16 cellular contexts compared by ENCODE assay signal in the genomic region with DNA sequence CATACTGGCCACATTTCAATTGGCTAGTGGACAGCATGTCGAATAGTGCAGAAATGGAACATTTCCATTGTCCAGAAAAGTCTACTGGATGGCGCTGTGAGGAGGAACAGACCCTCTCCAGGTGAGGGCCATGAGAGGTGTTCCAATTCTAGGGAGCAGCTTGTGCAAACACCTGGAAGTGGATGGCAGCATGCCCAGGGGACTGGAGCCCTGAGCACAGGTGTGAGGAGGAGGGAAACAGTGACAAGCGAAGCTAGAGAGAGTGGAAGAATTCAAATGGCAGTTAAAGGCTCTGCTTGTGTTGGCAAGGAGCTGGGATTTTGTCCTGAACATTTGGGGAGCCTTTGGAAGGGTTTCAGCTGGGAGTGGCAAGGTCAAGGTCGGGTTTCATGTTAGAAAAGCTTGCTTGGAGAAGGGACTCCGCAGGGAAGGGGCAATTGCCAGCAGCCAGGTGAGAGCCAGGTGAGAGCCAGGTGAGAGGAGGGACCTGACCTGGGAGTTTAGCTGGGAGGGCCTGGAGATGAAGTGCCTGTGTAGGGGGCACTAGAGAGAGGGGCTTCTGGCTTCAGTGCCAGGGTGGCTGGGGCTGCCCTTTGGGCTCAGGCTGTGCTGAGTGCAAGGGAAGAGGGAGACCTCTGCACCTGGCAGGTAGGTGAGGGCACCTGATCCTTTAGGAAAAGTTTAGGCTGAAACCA.
A peak's percentile ranks its signal among the peaks of the same experiment; 100 is the strongest.
DNase-seq lines count a peak whose midpoint lies in the region; ATAC-seq and TF ChIP-seq lines count a peak whose summit lies in the region.
"Had no signal": no experiment of that assay in that cellular context is flagged by ENCODE, and none has a peak within 500 bp of the region (broad histone marks: within the 10 kb centered on the region; RNA-seq: fewer than 3 reads in every experiment).

No MANE protein-coding gene starts in this region.

- H3K27ac ChIP-seq in temporal lobe (ENCODE audit: low read depth, low read length) (peak overlapping the region; percentile 74), coronary artery (no peak overlapping the region)
- H3K27ac ChIP-seq: gastrocnemius medialis had no signal

- H3K4me3 ChIP-seq in coronary artery = no peak overlapping the region
- H3K4me3 ChIP-seq: gastrocnemius medialis had no signal

- H3K4me1 Mint-ChIP-seq in endothelial cell (ENCODE audit: unreplicated experiment) = peaks cover 32% of the 10 kb centered on the region
- H3K4me1 Mint-ChIP-seq in stimulated activated naive CD8-positive, alpha-beta T cell treated with anti-CD3 and anti-CD28 coated beads, Interleukin-15, amount 100 ng/mL, for 72 hours = peaks cover 16% of the 10 kb centered on the region
- peaks cover 5% of the 10 kb centered on the region for H3K4me1 Mint-ChIP-seq in activated T-helper 2 cell treated with anti-CD3 and anti-CD28 coated beads, Interferon-gamma antibody, Interleukin-2, Interleukin-4, amounts not matched to agents 10 μg/mL and 5 μg/mL and 100 μg/mL, durations not matched to agents 14 hours and 24 hours and 36 hours (ENCODE audit: low read depth)

- peak; percentile 39 to 68 (median 40) for DNase-seq in NCI-H1417 (lab: John Stamatoyannopoulos, UW)
- no peak for DNase-seq in NCI-H1417 treated with DMSO at 0.1 percent for 48 hours (lab: John Stamatoyannopoulos, UW)
- DNase-seq in NCI-H510A treated with DMSO at 0.1 percent for 48 hours (lab: John Stamatoyannopoulos, UW) = peak; percentile 47
- DNase-seq in endothelial cell (ENCODE audit: low spot score) = no peak
- DNase-seq in coronary artery (ENCODE audit: low spot score) = no peak
- DNase-seq in stimulated activated naive CD8-positive, alpha-beta T cell treated with anti-CD3 and anti-CD28 coated beads, Interleukin-15, amount 100 ng/mL, for 72 hours = no peak
- no peak for DNase-seq in activated T-helper 2 cell treated with anti-CD3 and anti-CD28 coated beads, Interferon-gamma antibody, Interleukin-2, Interleukin-4, amounts not matched to agents 10 μg/mL and 5 μg/mL and 100 μg/mL, durations not matched to agents 14 hours and 24 hours and 36 hours (ENCODE audit: low spot score)
- DNase-seq: 8988T; activated T-cell treated with anti-CD3 and anti-CD28 coated beads, Interleukin-2, amount 50 U/mL, for 1 hour; CD8-positive, alpha-beta T cell; endodermal cell; gastrocnemius medialis; natural killer cell; SW 1271 had no signal

- no peaks in the 10 kb centered on the region for H3K36me3 Mint-ChIP-seq in endothelial cell (ENCODE audit: low read depth, unreplicated experiment)
- H3K36me3 Mint-ChIP-seq in activated T-helper 2 cell treated with anti-CD3 and anti-CD28 coated beads, Interferon-gamma antibody, Interleukin-2, Interleukin-4, amounts not matched to agents 10 μg/mL and 5 μg/mL and 100 μg/mL, durations not matched to agents 14 hours and 24 hours and 36 hours (ENCODE audit: low read depth) = no peaks in the 10 kb centered on the region
- H3K36me3 Mint-ChIP-seq: CD8-positive, alpha-beta T cell; natural killer cell had no signal

- ATAC-seq in stimulated activated naive CD8-positive, alpha-beta T cell treated with anti-CD3 and anti-CD28 coated beads, Interleukin-15, amount 100 ng/mL, for 72 hours = no peak
- ATAC-seq: activated CD4-positive, CD25-positive, alpha-beta regulatory T cell treated with anti-CD3 and anti-CD28 coated beads, Interleukin-2, amount 50 U/mL, for 24 hours; CD8-positive, alpha-beta T cell; gastrocnemius medialis; natural killer cell had no signal

- no peak overlapping the region for H3K27ac Mint-ChIP-seq in endothelial cell (ENCODE audit: unreplicated experiment)
- H3K27ac Mint-ChIP-seq in stimulated activated naive CD8-positive, alpha-beta T cell treated with anti-CD3 and anti-CD28 coated beads, Interleukin-15, amount 100 ng/mL, for 72 hours = no peak overlapping the region
- H3K27ac Mint-ChIP-seq in activated T-helper 2 cell treated with anti-CD3 and anti-CD28 coated beads, Interferon-gamma antibody, Interleukin-2, Interleukin-4, amounts not matched to agents 10 μg/mL and 5 μg/mL and 100 μg/mL, durations not matched to agents 14 hours and 24 hours and 36 hours = no peak overlapping the region
- H3K27ac Mint-ChIP-seq: CD8-positive, alpha-beta T cell; endodermal cell; natural killer cell had no signal

- peak overlapping the region; percentile 72 for H3K4me3 Mint-ChIP-seq in endothelial cell (ENCODE audit: unreplicated experiment)
- no peak overlapping the region for H3K4me3 Mint-ChIP-seq in stimulated activated naive CD8-positive, alpha-beta T cell treated with anti-CD3 and anti-CD28 coated beads, Interleukin-15, amount 100 ng/mL, for 72 hours
- H3K4me3 Mint-ChIP-seq in activated T-helper 2 cell treated with anti-CD3 and anti-CD28 coated beads, Interferon-gamma antibody, Interleukin-2, Interleukin-4, amounts not matched to agents 10 μg/mL and 5 μg/mL and 100 μg/mL, durations not matched to agents 14 hours and 24 hours and 36 hours (ENCODE audit: low read depth) = no peak overlapping the region
- H3K4me3 Mint-ChIP-seq: CD8-positive, alpha-beta T cell; endodermal cell had no signal

- intact Hi-C loops in activated T-helper 2 cell treated with anti-CD3 and anti-CD28 coated beads, Interferon-gamma antibody, Interleukin-2, Interleukin-4, amounts not matched to agents 10 μg/mL and 5 μg/mL and 100 μg/mL, durations not matched to agents 14 hours and 24 hours and 36 hours (cut with micrococcal nuclease) = no loop called here

- peaks cover 8% of the 10 kb centered on the region for H3K27me3 Mint-ChIP-seq in endothelial cell (ENCODE audit: unreplicated experiment)
- peaks cover 8% of the 10 kb centered on the region for H3K27me3 Mint-ChIP-seq in stimulated activated naive CD8-positive, alpha-beta T cell treated with anti-CD3 and anti-CD28 coated beads, Interleukin-15, amount 100 ng/mL, for 72 hours
- peaks cover 7% of the 10 kb centered on the region for H3K27me3 Mint-ChIP-seq in activated T-helper 2 cell treated with anti-CD3 and anti-CD28 coated beads, Interferon-gamma antibody, Interleukin-2, Interleukin-4, amounts not matched to agents 10 μg/mL and 5 μg/mL and 100 μg/mL, durations not matched to agents 14 hours and 24 hours and 36 hours (ENCODE audit: low read depth)

- no peak for TF ChIP-seq CTCF in endothelial cell (IDR thresholded peaks at IDR 0.05; ENCODE audit: unreplicated experiment)
- TF ChIP-seq CTCF in coronary artery (IDR thresholded peaks at IDR 0.05) = no peak

- no peaks in the 10 kb centered on the region for H3K9me3 Mint-ChIP-seq in endothelial cell (ENCODE audit: unreplicated experiment)
- H3K9me3 Mint-ChIP-seq in stimulated activated naive CD8-positive, alpha-beta T cell treated with anti-CD3 and anti-CD28 coated beads, Interleukin-15, amount 100 ng/mL, for 72 hours = no peaks in the 10 kb centered on the region
- no peaks in the 10 kb centered on the region for H3K9me3 Mint-ChIP-seq in activated T-helper 2 cell treated with anti-CD3 and anti-CD28 coated beads, Interferon-gamma antibody, Interleukin-2, Interleukin-4, amounts not matched to agents 10 μg/mL and 5 μg/mL and 100 μg/mL, durations not matched to agents 14 hours and 24 hours and 36 hours
- H3K9me3 Mint-ChIP-seq: CD8-positive, alpha-beta T cell; endodermal cell; natural killer cell had no signal

Comparison
In these comparisons a context has a peak if more than half of its experiments do, and no peak if none do; other contexts are left out.
1. DNase-seq: peak in NCI-H1417 (3 of 3) and NCI-H510A treated with DMSO at 0.1 percent for 48 hours (single experiment); none in NCI-H1417 treated with DMSO at 0.1 percent for 48 hours (single experiment), endothelial cell (single experiment), coronary artery (single experiment), stimulated activated naive CD8-positive, alpha-beta T cell treated with anti-CD3 and anti-CD28 coated beads, Interleukin-15, amount 100 ng/mL, for 72 hours (0 of 2) and activated T-helper 2 cell treated with anti-CD3 and anti-CD28 coated beads, Interferon-gamma antibody, Interleukin-2, Interleukin-4, amounts not matched to agents 10 μg/mL and 5 μg/mL and 100 μg/mL, durations not matched to agents 14 hours and 24 hours and 36 hours (single experiment).